ENCODE assay signal across 1 cellular context in the genomic region with DNA sequence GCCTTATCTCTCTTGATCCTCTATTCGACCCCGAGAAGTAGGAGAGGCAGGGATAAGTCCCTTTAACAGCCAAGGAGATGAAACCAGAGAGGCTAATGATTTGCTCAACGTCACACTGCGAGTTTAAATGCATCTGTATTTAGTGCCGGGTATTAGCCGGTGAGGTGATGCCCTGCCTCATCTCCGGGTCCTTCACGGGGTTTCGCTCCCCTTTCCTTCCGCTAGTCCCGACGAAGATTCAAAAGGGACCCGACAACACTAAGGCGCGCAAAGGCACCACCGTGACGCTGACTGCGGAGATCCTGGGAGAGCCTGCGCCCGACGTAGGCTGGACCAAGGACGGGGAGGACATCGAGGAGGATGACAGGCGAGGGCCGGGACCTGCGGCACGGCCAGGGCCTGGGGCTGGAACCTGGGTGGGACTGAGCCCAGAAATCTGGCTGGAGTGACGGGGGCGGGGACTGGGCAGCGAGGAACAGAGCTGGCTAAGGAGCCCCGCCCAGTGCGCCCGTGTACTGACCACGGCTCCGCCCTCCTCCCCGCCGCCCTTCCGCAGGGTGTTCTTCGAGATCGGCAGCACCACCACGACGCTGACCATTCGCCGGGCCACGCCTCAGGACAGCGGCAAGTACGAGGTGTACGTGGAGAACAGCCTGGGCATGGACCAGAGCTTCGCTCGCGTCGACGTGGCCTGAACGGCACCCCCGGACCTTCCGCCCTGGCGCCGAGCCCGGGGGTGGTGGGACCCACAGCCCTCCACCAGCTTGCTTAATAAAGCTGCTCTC.
TF ChIP-seq lines count a peak whose summit lies in the region.

No MANE protein-coding gene starts in this region.

TF ChIP-seq in HepG2, 621 proteins besides CTCF, POLR2A, EP300 and RAD21 (continued from another document and continues in another):
- TF ChIP-seq, protein P1, sequence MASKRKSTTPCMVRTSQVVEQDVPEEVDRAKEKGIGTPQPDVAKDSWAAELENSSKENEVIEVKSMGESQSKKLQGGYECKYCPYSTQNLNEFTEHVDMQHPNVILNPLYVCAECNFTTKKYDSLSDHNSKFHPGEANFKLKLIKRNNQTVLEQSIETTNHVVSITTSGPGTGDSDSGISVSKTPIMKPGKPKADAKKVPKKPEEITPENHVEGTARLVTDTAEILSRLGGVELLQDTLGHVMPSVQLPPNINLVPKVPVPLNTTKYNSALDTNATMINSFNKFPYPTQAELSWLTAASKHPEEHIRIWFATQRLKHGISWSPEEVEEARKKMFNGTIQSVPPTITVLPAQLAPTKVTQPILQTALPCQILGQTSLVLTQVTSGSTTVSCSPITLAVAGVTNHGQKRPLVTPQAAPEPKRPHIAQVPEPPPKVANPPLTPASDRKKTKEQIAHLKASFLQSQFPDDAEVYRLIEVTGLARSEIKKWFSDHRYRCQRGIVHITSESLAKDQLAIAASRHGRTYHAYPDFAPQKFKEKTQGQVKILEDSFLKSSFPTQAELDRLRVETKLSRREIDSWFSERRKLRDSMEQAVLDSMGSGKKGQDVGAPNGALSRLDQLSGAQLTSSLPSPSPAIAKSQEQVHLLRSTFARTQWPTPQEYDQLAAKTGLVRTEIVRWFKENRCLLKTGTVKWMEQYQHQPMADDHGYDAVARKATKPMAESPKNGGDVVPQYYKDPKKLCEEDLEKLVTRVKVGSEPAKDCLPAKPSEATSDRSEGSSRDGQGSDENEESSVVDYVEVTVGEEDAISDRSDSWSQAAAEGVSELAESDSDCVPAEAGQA (IDR thresholded peaks at IDR 0.05; ENCODE audit: low read depth): no peak
- TF ChIP-seq, protein P1 (CRISPR knock-in tag; IDR thresholded peaks at IDR 0.05; ENCODE audit: borderline replicate concordance): no peak
- TF ChIP-seq ZNF547 (CRISPR knock-in tag; IDR thresholded peaks at IDR 0.05): no peak
- TF ChIP-seq, protein P2, sequence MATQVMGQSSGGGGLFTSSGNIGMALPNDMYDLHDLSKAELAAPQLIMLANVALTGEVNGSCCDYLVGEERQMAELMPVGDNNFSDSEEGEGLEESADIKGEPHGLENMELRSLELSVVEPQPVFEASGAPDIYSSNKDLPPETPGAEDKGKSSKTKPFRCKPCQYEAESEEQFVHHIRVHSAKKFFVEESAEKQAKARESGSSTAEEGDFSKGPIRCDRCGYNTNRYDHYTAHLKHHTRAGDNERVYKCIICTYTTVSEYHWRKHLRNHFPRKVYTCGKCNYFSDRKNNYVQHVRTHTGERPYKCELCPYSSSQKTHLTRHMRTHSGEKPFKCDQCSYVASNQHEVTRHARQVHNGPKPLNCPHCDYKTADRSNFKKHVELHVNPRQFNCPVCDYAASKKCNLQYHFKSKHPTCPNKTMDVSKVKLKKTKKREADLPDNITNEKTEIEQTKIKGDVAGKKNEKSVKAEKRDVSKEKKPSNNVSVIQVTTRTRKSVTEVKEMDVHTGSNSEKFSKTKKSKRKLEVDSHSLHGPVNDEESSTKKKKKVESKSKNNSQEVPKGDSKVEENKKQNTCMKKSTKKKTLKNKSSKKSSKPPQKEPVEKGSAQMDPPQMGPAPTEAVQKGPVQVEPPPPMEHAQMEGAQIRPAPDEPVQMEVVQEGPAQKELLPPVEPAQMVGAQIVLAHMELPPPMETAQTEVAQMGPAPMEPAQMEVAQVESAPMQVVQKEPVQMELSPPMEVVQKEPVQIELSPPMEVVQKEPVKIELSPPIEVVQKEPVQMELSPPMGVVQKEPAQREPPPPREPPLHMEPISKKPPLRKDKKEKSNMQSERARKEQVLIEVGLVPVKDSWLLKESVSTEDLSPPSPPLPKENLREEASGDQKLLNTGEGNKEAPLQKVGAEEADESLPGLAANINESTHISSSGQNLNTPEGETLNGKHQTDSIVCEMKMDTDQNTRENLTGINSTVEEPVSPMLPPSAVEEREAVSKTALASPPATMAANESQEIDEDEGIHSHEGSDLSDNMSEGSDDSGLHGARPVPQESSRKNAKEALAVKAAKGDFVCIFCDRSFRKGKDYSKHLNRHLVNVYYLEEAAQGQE (IDR thresholded peaks at IDR 0.05; ENCODE audit: borderline replicate concordance in 1 of 2, low read depth in 1 of 2, low read length in 2 of 2): no peak
- TF ChIP-seq, protein P3, sequence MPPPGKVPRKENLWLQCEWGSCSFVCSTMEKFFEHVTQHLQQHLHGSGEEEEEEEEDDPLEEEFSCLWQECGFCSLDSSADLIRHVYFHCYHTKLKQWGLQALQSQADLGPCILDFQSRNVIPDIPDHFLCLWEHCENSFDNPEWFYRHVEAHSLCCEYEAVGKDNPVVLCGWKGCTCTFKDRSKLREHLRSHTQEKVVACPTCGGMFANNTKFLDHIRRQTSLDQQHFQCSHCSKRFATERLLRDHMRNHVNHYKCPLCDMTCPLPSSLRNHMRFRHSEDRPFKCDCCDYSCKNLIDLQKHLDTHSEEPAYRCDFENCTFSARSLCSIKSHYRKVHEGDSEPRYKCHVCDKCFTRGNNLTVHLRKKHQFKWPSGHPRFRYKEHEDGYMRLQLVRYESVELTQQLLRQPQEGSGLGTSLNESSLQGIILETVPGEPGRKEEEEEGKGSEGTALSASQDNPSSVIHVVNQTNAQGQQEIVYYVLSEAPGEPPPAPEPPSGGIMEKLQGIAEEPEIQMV (CRISPR knock-in tag; IDR thresholded peaks at IDR 0.05; ENCODE audit: low read depth): 0 out of 2 replicates have a peak, but pooled peaks have one; percentile 16
- TF ChIP-seq HES4 (CRISPR knock-in tag; IDR thresholded peaks at IDR 0.05; ENCODE audit: borderline replicate concordance): peak; percentile 36; the same call in 1 of the 2 replicates
- no peak for TF ChIP-seq ASH2L (IDR thresholded peaks at IDR 0.05; ENCODE audit: insufficient read length, low read depth, low read length)
- no peak for TF ChIP-seq NCOA1 (CRISPR knock-in tag; IDR thresholded peaks at IDR 0.05)
- peak; percentile 2 for TF ChIP-seq SRSF1 (optimal IDR thresholded peaks at IDR 0.05; ENCODE audit: low read depth, low read length)
- no peak; the same call in 1 of the 2 replicates for TF ChIP-seq ETV6 (CRISPR knock-in tag; conservative IDR thresholded peaks at IDR 0.05)
- TF ChIP-seq, protein P4, sequence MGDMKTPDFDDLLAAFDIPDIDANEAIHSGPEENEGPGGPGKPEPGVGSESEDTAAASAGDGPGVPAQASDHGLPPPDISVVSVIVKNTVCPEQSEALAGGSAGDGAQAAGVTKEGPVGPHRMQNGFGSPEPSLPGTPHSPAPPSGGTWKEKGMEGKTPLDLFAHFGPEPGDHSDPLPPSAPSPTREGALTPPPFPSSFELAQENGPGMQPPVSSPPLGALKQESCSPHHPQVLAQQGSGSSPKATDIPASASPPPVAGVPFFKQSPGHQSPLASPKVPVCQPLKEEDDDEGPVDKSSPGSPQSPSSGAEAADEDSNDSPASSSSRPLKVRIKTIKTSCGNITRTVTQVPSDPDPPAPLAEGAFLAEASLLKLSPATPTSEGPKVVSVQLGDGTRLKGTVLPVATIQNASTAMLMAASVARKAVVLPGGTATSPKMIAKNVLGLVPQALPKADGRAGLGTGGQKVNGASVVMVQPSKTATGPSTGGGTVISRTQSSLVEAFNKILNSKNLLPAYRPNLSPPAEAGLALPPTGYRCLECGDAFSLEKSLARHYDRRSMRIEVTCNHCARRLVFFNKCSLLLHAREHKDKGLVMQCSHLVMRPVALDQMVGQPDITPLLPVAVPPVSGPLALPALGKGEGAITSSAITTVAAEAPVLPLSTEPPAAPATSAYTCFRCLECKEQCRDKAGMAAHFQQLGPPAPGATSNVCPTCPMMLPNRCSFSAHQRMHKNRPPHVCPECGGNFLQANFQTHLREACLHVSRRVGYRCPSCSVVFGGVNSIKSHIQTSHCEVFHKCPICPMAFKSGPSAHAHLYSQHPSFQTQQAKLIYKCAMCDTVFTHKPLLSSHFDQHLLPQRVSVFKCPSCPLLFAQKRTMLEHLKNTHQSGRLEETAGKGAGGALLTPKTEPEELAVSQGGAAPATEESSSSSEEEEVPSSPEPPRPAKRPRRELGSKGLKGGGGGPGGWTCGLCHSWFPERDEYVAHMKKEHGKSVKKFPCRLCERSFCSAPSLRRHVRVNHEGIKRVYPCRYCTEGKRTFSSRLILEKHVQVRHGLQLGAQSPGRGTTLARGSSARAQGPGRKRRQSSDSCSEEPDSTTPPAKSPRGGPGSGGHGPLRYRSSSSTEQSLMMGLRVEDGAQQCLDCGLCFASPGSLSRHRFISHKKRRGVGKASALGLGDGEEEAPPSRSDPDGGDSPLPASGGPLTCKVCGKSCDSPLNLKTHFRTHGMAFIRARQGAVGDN (CRISPR knock-in tag; IDR thresholded peaks at IDR 0.05): peak; percentile 96
- peak; percentile 0; the same call in 1 of the 2 replicates for TF ChIP-seq RXRB (CRISPR knock-in tag; IDR thresholded peaks at IDR 0.05; ENCODE audit: borderline replicate concordance)
- TF ChIP-seq ZBTB8A (CRISPR knock-in tag; IDR thresholded peaks at IDR 0.05; ENCODE audit: borderline replicate concordance, low read depth): no peak
- no peak for TF ChIP-seq NPAS2 (CRISPR knock-in tag; IDR thresholded peaks at IDR 0.05; ENCODE audit: borderline replicate concordance)
- TF ChIP-seq, protein P5, sequence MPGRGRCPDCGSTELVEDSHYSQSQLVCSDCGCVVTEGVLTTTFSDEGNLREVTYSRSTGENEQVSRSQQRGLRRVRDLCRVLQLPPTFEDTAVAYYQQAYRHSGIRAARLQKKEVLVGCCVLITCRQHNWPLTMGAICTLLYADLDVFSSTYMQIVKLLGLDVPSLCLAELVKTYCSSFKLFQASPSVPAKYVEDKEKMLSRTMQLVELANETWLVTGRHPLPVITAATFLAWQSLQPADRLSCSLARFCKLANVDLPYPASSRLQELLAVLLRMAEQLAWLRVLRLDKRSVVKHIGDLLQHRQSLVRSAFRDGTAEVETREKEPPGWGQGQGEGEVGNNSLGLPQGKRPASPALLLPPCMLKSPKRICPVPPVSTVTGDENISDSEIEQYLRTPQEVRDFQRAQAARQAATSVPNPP (CRISPR knock-in tag; IDR thresholded peaks at IDR 0.05): no peak
- no peak for TF ChIP-seq ELF4 (CRISPR knock-in tag; IDR thresholded peaks at IDR 0.05; ENCODE audit: borderline replicate concordance)
- TF ChIP-seq, protein P6, sequence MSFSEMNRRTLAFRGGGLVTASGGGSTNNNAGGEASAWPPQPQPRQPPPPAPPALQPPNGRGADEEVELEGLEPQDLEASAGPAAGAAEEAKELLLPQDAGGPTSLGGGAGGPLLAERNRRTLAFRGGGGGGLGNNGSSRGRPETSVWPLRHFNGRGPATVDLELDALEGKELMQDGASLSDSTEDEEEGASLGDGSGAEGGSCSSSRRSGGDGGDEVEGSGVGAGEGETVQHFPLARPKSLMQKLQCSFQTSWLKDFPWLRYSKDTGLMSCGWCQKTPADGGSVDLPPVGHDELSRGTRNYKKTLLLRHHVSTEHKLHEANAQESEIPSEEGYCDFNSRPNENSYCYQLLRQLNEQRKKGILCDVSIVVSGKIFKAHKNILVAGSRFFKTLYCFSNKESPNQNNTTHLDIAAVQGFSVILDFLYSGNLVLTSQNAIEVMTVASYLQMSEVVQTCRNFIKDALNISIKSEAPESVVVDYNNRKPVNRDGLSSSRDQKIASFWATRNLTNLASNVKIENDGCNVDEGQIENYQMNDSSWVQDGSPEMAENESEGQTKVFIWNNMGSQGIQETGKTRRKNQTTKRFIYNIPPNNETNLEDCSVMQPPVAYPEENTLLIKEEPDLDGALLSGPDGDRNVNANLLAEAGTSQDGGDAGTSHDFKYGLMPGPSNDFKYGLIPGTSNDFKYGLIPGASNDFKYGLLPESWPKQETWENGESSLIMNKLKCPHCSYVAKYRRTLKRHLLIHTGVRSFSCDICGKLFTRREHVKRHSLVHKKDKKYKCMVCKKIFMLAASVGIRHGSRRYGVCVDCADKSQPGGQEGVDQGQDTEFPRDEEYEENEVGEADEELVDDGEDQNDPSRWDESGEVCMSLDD (CRISPR knock-in tag; IDR thresholded peaks at IDR 0.05; ENCODE audit: borderline replicate concordance): 0 out of 2 replicates have a peak, but pooled peaks have one; percentile 7
- peak; percentile 94; the same call in 1 of the 2 replicates for TF ChIP-seq ZNF709 (CRISPR knock-in tag; IDR thresholded peaks at IDR 0.05)
- no peak for TF ChIP-seq RFX1 (IDR thresholded peaks at IDR 0.05)
- no peak for TF ChIP-seq ZNF570 (CRISPR knock-in tag; IDR thresholded peaks at IDR 0.05; ENCODE audit: borderline replicate concordance)
- peak; percentile 62 for TF ChIP-seq TEAD3 (CRISPR knock-in tag; optimal IDR thresholded peaks at IDR 0.05; ENCODE audit: borderline replicate concordance)
- TF ChIP-seq, protein P7, sequence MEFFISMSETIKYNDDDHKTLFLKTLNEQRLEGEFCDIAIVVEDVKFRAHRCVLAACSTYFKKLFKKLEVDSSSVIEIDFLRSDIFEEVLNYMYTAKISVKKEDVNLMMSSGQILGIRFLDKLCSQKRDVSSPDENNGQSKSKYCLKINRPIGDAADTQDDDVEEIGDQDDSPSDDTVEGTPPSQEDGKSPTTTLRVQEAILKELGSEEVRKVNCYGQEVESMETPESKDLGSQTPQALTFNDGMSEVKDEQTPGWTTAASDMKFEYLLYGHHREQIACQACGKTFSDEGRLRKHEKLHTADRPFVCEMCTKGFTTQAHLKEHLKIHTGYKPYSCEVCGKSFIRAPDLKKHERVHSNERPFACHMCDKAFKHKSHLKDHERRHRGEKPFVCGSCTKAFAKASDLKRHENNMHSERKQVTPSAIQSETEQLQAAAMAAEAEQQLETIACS (CRISPR knock-in tag; IDR thresholded peaks at IDR 0.05): no peak
- TF ChIP-seq CREB1 (IDR thresholded peaks at IDR 0.05): no peak
- no peak for TF ChIP-seq CREB1 (CRISPR knock-in tag; IDR thresholded peaks at IDR 0.05)
- TF ChIP-seq AGO1 (IDR thresholded peaks at IDR 0.05; ENCODE audit: low read depth, low read length, poor library complexity, severe bottlenecking): no peak
- TF ChIP-seq TGIF2 (CRISPR knock-in tag; IDR thresholded peaks at IDR 0.05): peak; percentile 53; the same call in 1 of the 2 replicates
- TF ChIP-seq ZNF746 (CRISPR knock-in tag; IDR thresholded peaks at IDR 0.05): peak; percentile 47; the same call in 1 of the 2 replicates
- TF ChIP-seq MTF1 (CRISPR knock-in tag; IDR thresholded peaks at IDR 0.05): no peak
- no peak for TF ChIP-seq PLRG1 (conservative IDR thresholded peaks at IDR 0.05)
- TF ChIP-seq KAT7 (CRISPR knock-in tag; IDR thresholded peaks at IDR 0.05; ENCODE audit: borderline replicate concordance): no peak; the same call in 1 of the 2 replicates
- no peak for TF ChIP-seq REL (CRISPR knock-in tag; conservative IDR thresholded peaks at IDR 0.05)
- TF ChIP-seq ZSCAN9 (CRISPR knock-in tag; IDR thresholded peaks at IDR 0.05; ENCODE audit: borderline replicate concordance): 0 out of 2 replicates have a peak, but pooled peaks have one; percentile 56
- no peak for TF ChIP-seq ZFP62 (CRISPR knock-in tag; IDR thresholded peaks at IDR 0.05)
- no peak for TF ChIP-seq ZNF17 (CRISPR knock-in tag; IDR thresholded peaks at IDR 0.05)
